ENCODE assay signal across 1 cellular context in genomic region chr1:203828002-203828401, GRCh38.
TF ChIP-seq lines count a peak whose summit lies in the region.

No MANE protein-coding gene starts in this region.

TF ChIP-seq in IMR-90, 13 proteins besides CTCF, POLR2A, EP300 and RAD21:
- TF ChIP-seq FOS (IDR thresholded peaks at IDR 0.05; ENCODE audit: low read depth, low read length): no peak
- TF ChIP-seq CEBPB (IDR thresholded peaks at IDR 0.05; ENCODE audit: low read depth, low read length): no peak
- TF ChIP-seq BHLHE40 (IDR thresholded peaks at IDR 0.05; ENCODE audit: low read depth, low read length): no peak
- TF ChIP-seq SMC3 (IDR thresholded peaks at IDR 0.05; ENCODE audit: low read depth, low read length): no peak
- no peak for TF ChIP-seq ELK1 (IDR thresholded peaks at IDR 0.05; ENCODE audit: borderline replicate concordance, low read depth, low read length)
- no peak for TF ChIP-seq MXI1 (IDR thresholded peaks at IDR 0.05; ENCODE audit: borderline replicate concordance, low read depth, low read length)
- TF ChIP-seq RFX5 (IDR thresholded peaks at IDR 0.05; ENCODE audit: low read depth, low read length): no peak
- no peak for TF ChIP-seq MAFK (IDR thresholded peaks at IDR 0.05; ENCODE audit: low read depth, low read length)
- TF ChIP-seq USF2 (IDR thresholded peaks at IDR 0.05; ENCODE audit: low read depth, low read length): no peak
- TF ChIP-seq NFE2L2 (IDR thresholded peaks at IDR 0.05; ENCODE audit: low read depth, low read length): no peak
- TF ChIP-seq RCOR1 (IDR thresholded peaks at IDR 0.05; ENCODE audit: insufficient replicate concordance, low read length): no peak
- TF ChIP-seq MAZ (IDR thresholded peaks at IDR 0.05; ENCODE audit: borderline replicate concordance, low read depth, low read length): no peak
- no peak for TF ChIP-seq CHD1 (IDR thresholded peaks at IDR 0.05; ENCODE audit: low read depth, low read length)
